In the genomic region with DNA sequence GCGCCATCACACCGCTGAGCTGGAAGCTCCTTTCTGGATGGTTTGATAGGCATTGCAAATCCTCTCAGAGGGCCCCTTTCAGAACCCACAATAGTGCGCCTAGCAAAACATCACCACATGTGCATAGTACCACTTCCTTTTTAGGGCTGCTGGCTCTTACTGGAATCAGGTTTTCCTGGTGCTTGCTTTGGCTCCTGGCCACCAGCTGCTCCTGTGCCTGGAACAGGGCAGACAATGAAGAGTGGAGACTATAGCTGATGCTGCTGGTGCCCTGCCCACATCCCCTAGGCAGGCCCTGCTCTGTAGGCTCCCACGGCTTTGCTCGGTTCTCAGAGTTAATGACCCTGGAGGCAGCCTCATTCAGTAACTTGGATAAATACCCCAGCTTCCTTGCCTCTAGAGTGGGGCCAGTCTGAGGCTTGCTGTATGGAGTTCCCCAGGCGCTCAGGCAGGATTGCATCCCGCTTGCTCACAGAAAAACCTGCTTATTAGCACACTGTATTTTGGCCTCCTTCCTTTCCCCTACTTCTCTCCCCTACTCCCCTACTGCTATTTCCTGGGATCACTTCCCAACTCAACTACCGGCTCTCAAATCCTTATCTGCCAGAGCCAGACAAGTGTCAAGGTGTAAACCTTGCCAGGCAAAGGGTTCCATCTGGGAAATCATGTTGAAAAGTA, we compare ENCODE assay signal across 14 cellular contexts.
DNase-seq lines count a peak whose midpoint lies in the region; ATAC-seq lines count a peak whose summit lies in the region.
"Had no signal": no experiment of that assay in that cellular context is flagged by ENCODE, and none has a peak within 500 bp of the region (broad histone marks: within the 10 kb centered on the region; RNA-seq: fewer than 3 reads in every experiment).

No MANE protein-coding gene starts in this region.

- no peak overlapping the region for H3K4me3 ChIP-seq in skeletal muscle tissue (ENCODE audit: low read length in 3 of 3)
- H3K4me3 ChIP-seq: sigmoid colon had no signal

- peaks cover 0 to 4% (median 0%) of the 10 kb centered on the region in 3 donors for H3K27me3 ChIP-seq in skeletal muscle tissue (ENCODE audit: control insufficient read depth in 3 of 3, insufficient read depth in 3 of 3, low read length in 3 of 3)
- H3K27me3 ChIP-seq: sigmoid colon had no signal

- ATAC-seq in left cardiac atrium (peak; percentile 43 to 76), GM21786 (IDR thresholded peaks at IDR 0.05; ENCODE audit: unreplicated experiment) (no peak)
- ATAC-seq: stimulated activated naive CD8-positive, alpha-beta T cell treated with anti-CD3 and anti-CD28 coated beads, Interleukin-15, amount 100 ng/mL, for 72 hours had no signal

- H3K4me1 ChIP-seq in skeletal muscle tissue (ENCODE audit: control insufficient read depth in 3 of 3, insufficient read depth in 3 of 3, low read length in 3 of 3) = peaks cover 6 to 27% (median 8%) of the 10 kb centered on the region in 3 donors

- peak overlapping the region; percentile 7 for H3K27ac ChIP-seq in skeletal muscle tissue (ENCODE audit: low read depth, low read length)
- H3K27ac ChIP-seq: sigmoid colon had no signal

- no peaks in the 10 kb centered on the region for H3K9me3 ChIP-seq in skeletal muscle tissue (ENCODE audit: control insufficient read depth in 3 of 3, low read length in 3 of 3)
- H3K9me3 ChIP-seq: sigmoid colon had no signal

- intact Hi-C loops in left cardiac atrium (cut with DNase I) = no loop called here

- no peak overlapping the region for H3K9ac ChIP-seq in skeletal muscle tissue (ENCODE audit: low read depth in 1 of 3, low read length in 3 of 3)

- H3K36me3 ChIP-seq in skeletal muscle tissue (ENCODE audit: control insufficient read depth in 3 of 3, insufficient read depth in 3 of 3, low read length in 3 of 3) = no peaks in the 10 kb centered on the region
- H3K36me3 ChIP-seq: sigmoid colon had no signal

- DNase-seq in DMS153 (lab: John Stamatoyannopoulos, UW) = peak; percentile 59
- DNase-seq in DMS153 treated with DMSO at 0.1 percent for 48 hours (lab: John Stamatoyannopoulos, UW; ENCODE audit: unreplicated experiment) = no peak
- peak; percentile 62 for DNase-seq in SHP77 treated with DMSO at 0.1 percent for 48 hours (lab: John Stamatoyannopoulos, UW)
- DNase-seq in left cardiac atrium = peak; percentile 44
- DNase-seq in foreskin melanocyte = no peak
- no peak for DNase-seq in NAMALWA (ENCODE audit: low spot score)
- DNase-seq: activated naive CD4-positive, alpha-beta T cell treated with anti-CD3 and anti-CD28 coated beads, Interleukin-2, amount 50 U/mL, for 16 hours; CD4-positive, alpha-beta memory T cell; naive B cell; NCI-H2171 treated with DMSO at 0.1 percent for 48 hours; sigmoid colon; stimulated activated naive CD8-positive, alpha-beta T cell treated with anti-CD3 and anti-CD28 coated beads, Interleukin-15, amount 100 ng/mL, for 72 hours had no signal

Comparison
In these comparisons a context has a peak if more than half of its experiments do, and no peak if none do; other contexts are left out.
1. DNase-seq: peak in DMS153 (single experiment), SHP77 treated with DMSO at 0.1 percent for 48 hours (single experiment) and left cardiac atrium (single experiment); none in DMS153 treated with DMSO at 0.1 percent for 48 hours (single experiment), foreskin melanocyte (single experiment) and NAMALWA (single experiment).